Comparison of ENCODE assay signal across 2 cellular contexts in genomic region chr3:88947013-88947412, GRCh38.
TF ChIP-seq lines count a peak whose summit lies in the region.

No MANE protein-coding gene starts in this region.

TF ChIP-seq in GM23338, 12 proteins besides CTCF, POLR2A, EP300 and RAD21 (continued from another document):
- TF ChIP-seq EZH2phosphoT487 (IDR thresholded peaks at IDR 0.05; ENCODE audit: unreplicated experiment) (no peak), ETS1 (IDR thresholded peaks at IDR 0.05) (no peak), STAT1 (IDR thresholded peaks at IDR 0.05; ENCODE audit: unreplicated experiment) (no peak), ZNF462 (CRISPR knock-in tag; IDR thresholded peaks at IDR 0.05) (no peak), CREB1 (CRISPR knock-in tag; IDR thresholded peaks at IDR 0.05; ENCODE audit: low read depth) (no peak)
- TF ChIP-seq, protein P1, sequence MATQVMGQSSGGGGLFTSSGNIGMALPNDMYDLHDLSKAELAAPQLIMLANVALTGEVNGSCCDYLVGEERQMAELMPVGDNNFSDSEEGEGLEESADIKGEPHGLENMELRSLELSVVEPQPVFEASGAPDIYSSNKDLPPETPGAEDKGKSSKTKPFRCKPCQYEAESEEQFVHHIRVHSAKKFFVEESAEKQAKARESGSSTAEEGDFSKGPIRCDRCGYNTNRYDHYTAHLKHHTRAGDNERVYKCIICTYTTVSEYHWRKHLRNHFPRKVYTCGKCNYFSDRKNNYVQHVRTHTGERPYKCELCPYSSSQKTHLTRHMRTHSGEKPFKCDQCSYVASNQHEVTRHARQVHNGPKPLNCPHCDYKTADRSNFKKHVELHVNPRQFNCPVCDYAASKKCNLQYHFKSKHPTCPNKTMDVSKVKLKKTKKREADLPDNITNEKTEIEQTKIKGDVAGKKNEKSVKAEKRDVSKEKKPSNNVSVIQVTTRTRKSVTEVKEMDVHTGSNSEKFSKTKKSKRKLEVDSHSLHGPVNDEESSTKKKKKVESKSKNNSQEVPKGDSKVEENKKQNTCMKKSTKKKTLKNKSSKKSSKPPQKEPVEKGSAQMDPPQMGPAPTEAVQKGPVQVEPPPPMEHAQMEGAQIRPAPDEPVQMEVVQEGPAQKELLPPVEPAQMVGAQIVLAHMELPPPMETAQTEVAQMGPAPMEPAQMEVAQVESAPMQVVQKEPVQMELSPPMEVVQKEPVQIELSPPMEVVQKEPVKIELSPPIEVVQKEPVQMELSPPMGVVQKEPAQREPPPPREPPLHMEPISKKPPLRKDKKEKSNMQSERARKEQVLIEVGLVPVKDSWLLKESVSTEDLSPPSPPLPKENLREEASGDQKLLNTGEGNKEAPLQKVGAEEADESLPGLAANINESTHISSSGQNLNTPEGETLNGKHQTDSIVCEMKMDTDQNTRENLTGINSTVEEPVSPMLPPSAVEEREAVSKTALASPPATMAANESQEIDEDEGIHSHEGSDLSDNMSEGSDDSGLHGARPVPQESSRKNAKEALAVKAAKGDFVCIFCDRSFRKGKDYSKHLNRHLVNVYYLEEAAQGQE (IDR thresholded peaks at IDR 0.05; ENCODE audit: unreplicated experiment), result no peak

TF ChIP-seq in H1, 55 proteins besides CTCF, POLR2A, EP300 and RAD21:
- TF ChIP-seq ATF2 (IDR thresholded peaks at IDR 0.05; ENCODE audit: low read length) (no peak), JUND (IDR thresholded peaks at IDR 0.05; ENCODE audit: low read length) (no peak), HDAC6 (IDR thresholded peaks at IDR 0.05; ENCODE audit: low read depth, low read length) (no peak), TBP (IDR thresholded peaks at IDR 0.05; ENCODE audit: low read depth, low read length) (no peak), FOSL1 (IDR thresholded peaks at IDR 0.05; ENCODE audit: insufficient read depth, low read depth, low read length) (no peak), CREB1 (IDR thresholded peaks at IDR 0.05) (no peak), GTF2F1 (IDR thresholded peaks at IDR 0.05; ENCODE audit: borderline replicate concordance, low read depth, low read length) (no peak), CTBP2 (IDR thresholded peaks at IDR 0.05; ENCODE audit: borderline replicate concordance, insufficient read depth, insufficient read length, low read length) (no peak), EGR1 (IDR thresholded peaks at IDR 0.05; ENCODE audit: borderline replicate concordance, low read depth, low read length) (no peak), POU5F1 (IDR thresholded peaks at IDR 0.05; ENCODE audit: low read depth, low read length) (no peak), RNF2 (IDR thresholded peaks at IDR 0.05; ENCODE audit: borderline replicate concordance, low read depth, low read length, missing control alignments, poor library complexity, severe bottlenecking) (no peak), POLR2AphosphoS5 (IDR thresholded peaks at IDR 0.05; ENCODE audit: low read depth, low read length) (no peak), BACH1 (IDR thresholded peaks at IDR 0.05; ENCODE audit: low read length) (no peak), GABPA (IDR thresholded peaks at IDR 0.05; ENCODE audit: borderline replicate concordance, insufficient read depth, low read length) (no peak)
- TF ChIP-seq, protein P2, sequence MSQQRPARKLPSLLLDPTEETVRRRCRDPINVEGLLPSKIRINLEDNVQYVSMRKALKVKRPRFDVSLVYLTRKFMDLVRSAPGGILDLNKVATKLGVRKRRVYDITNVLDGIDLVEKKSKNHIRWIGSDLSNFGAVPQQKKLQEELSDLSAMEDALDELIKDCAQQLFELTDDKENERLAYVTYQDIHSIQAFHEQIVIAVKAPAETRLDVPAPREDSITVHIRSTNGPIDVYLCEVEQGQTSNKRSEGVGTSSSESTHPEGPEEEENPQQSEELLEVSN (IDR thresholded peaks at IDR 0.05), result no peak
